Comparison of ENCODE assay signal across 14 cellular contexts in the genomic region with DNA sequence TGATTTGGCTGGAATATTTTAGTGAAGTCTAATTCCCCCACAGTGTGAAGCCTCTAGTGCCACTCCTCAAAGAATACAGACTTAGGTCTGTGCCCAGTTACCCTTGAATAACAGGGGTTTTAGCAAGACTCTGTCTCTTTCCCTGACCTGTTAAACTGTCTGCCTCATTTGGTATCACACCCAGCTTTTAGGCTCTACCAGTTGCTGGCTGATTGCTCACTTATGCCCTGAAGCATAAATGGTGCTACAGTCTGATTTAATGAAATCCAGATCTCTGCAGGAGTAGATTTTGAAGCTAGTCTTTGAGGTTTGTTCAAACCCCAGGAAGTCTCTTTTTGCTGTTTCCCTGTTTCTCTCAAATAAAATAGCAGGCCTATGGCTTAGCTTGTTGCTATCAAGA. TPM values are rescaled to one million over a fixed set of nuclear protein-coding genes. Genes with fewer than 3 reads are reported as not detected.
A peak's percentile ranks its signal among the peaks of the same experiment; 100 is the strongest.
DNase-seq lines count a peak whose midpoint lies in the region; ATAC-seq and TF ChIP-seq lines count a peak whose summit lies in the region.
"Had no signal": no experiment of that assay in that cellular context is flagged by ENCODE, and none has a peak within 500 bp of the region (broad histone marks: within the 10 kb centered on the region; RNA-seq: fewer than 3 reads in every experiment).

No MANE protein-coding gene starts in this region.

- H3K4me3 ChIP-seq in AG09309 (ENCODE audit: control insufficient read depth, low read depth, low read length) = no peak overlapping the region
- H3K4me3 ChIP-seq in HUES6 (ENCODE audit: low read depth, low read length) = no peak overlapping the region
- H3K4me3 ChIP-seq in endodermal cell (ENCODE audit: low read length) = peak overlapping the region; percentile 62
- H3K4me3 ChIP-seq in mesendoderm (ENCODE audit: low read length) = no peak overlapping the region

- peak overlapping the region; percentile 69 for H3K9ac ChIP-seq in HUES6 (ENCODE audit: low read length)
- no peak overlapping the region for H3K9ac ChIP-seq in endodermal cell (ENCODE audit: extremely low read depth, low read length, poor library complexity, severe bottlenecking)
- H3K9ac ChIP-seq in mesendoderm (ENCODE audit: low read length) = no peak overlapping the region

- H3K56ac ChIP-seq in mesendoderm (ENCODE audit: low read length) = peak overlapping the region; percentile 11

- H3K27ac Mint-ChIP-seq in endodermal cell = peak overlapping the region; percentile 38

- H3K9me3 Mint-ChIP-seq in endodermal cell = peaks cover 67% of the 10 kb centered on the region

- H3K36me3 ChIP-seq in HUES6 (ENCODE audit: control insufficient read depth, insufficient read depth, low read length) = no peaks in the 10 kb centered on the region
- no peaks in the 10 kb centered on the region for H3K36me3 ChIP-seq in endodermal cell (ENCODE audit: control insufficient read depth, insufficient read depth, low read length)
- H3K36me3 ChIP-seq in mesendoderm (ENCODE audit: control insufficient read depth, insufficient read depth, low read length) = no peaks in the 10 kb centered on the region

- no peak overlapping the region for H4K8ac ChIP-seq in mesendoderm (ENCODE audit: low read depth, low read length)

- H4K5ac ChIP-seq in mesendoderm (ENCODE audit: low read length) = no peak overlapping the region

- H3K4me3 Mint-ChIP-seq in endodermal cell = no peak overlapping the region
- H3K4me3 Mint-ChIP-seq: CD8-positive, alpha-beta memory T cell had no signal

- TF ChIP-seq CTCF in AG09309 (IDR thresholded peaks at IDR 0.05; ENCODE audit: control insufficient read depth, insufficient read depth, low read depth, low read length, missing control alignments) (no peak), endodermal cell (conservative IDR thresholded peaks at IDR 0.05) (no peak)

- H3K36me3 Mint-ChIP-seq in endodermal cell (ENCODE audit: low read depth) = peaks cover 5% of the 10 kb centered on the region

- H2AK5ac ChIP-seq in mesendoderm (ENCODE audit: low read length) = no peak overlapping the region

- no peak overlapping the region for H2BK120ac ChIP-seq in mesendoderm (ENCODE audit: low read depth, low read length)

- no peaks in the 10 kb centered on the region for H3K27me3 Mint-ChIP-seq in endodermal cell (ENCODE audit: insufficient read depth)

- no peak overlapping the region for H2BK5ac ChIP-seq in mesendoderm (ENCODE audit: low read length)

- no peak overlapping the region for H3K4ac ChIP-seq in mesendoderm (ENCODE audit: low read depth, low read length)

- peak overlapping the region; percentile 89; the same call in 1 of the 2 replicates for H3K27ac ChIP-seq in HUES6 (ENCODE audit: low read depth, low read length)
- no peak overlapping the region for H3K27ac ChIP-seq in endodermal cell (ENCODE audit: low read depth, low read length)
- H3K27ac ChIP-seq in mesendoderm (ENCODE audit: low read depth, low read length) = peak overlapping the region; percentile 33

- DNase-seq in AG09309 (ENCODE audit: low read depth) (peak; percentile 5), endodermal cell (no peak), mesendoderm (peak; percentile 8), erythroblast (lab: John Stamatoyannopoulos, UW) (no peak), NCI-H1092 treated with DMSO at 0.1 percent for 48 hours (lab: John Stamatoyannopoulos, UW) (no peak)
- DNase-seq: CD8-positive, alpha-beta memory T cell; Kasumi-1; NCI-H1417 treated with DMSO at 0.1 percent for 48 hours; NCI-H2029 treated with DMSO at 0.1 percent for 48 hours; NCI-H510A treated with DMSO at 0.1 percent for 48 hours; SHP77 treated with DMSO at 0.1 percent for 48 hours had no signal

- H3K79me2 ChIP-seq in mesendoderm (ENCODE audit: control insufficient read depth, insufficient read depth, low read length) = no peaks in the 10 kb centered on the region

- peaks cover 19% of the 10 kb centered on the region; the same call in 1 of the 2 replicates for H3K4me1 ChIP-seq in HUES6 (ENCODE audit: control insufficient read depth, insufficient read depth, low read length)
- no peaks in the 10 kb centered on the region for H3K4me1 ChIP-seq in endodermal cell (ENCODE audit: control insufficient read depth, insufficient read depth, low read length)
- H3K4me1 ChIP-seq in mesendoderm (ENCODE audit: control insufficient read depth, low read depth, low read length) = peaks cover 4% of the 10 kb centered on the region

- H3K4me1 Mint-ChIP-seq in endodermal cell = peaks cover 24% of the 10 kb centered on the region
- H3K4me1 Mint-ChIP-seq: CD8-positive, alpha-beta memory T cell had no signal

- H3K27me3 ChIP-seq in HUES6 (ENCODE audit: control insufficient read depth, insufficient read depth, low read length) = no peaks in the 10 kb centered on the region
- no peaks in the 10 kb centered on the region for H3K27me3 ChIP-seq in endodermal cell (ENCODE audit: control insufficient read depth, insufficient read depth, low read length, poor library complexity, severe bottlenecking)
- no peaks in the 10 kb centered on the region for H3K27me3 ChIP-seq in mesendoderm (ENCODE audit: insufficient read depth, low read length, poor library complexity)

- H2BK15ac ChIP-seq in mesendoderm (replicated peaks; ENCODE audit: low read depth) = no peak overlapping the region

- H3K9me3 ChIP-seq in HUES6 (ENCODE audit: control insufficient read depth, insufficient read depth, low read depth, low read length) (peaks cover 40% of the 10 kb centered on the region), endodermal cell (ENCODE audit: control insufficient read depth, low read length) (peaks cover 44% of the 10 kb centered on the region)

- TF ChIP-seq POLR2A in erythroblast (IDR thresholded peaks at IDR 0.05; ENCODE audit: low read length) = no peak

- no peak overlapping the region for H3K18ac ChIP-seq in mesendoderm (ENCODE audit: low read length)

- H3K23ac ChIP-seq in mesendoderm (ENCODE audit: low read length) = no peak overlapping the region

- no peak for ATAC-seq in GM19035 (IDR thresholded peaks at IDR 0.05; ENCODE audit: unreplicated experiment)
- ATAC-seq in GM18870 (IDR thresholded peaks at IDR 0.05; ENCODE audit: unreplicated experiment) = no peak

- no peak overlapping the region for H3K4me2 ChIP-seq in mesendoderm (ENCODE audit: low read length)

- no peaks in the 10 kb centered on the region for H3K79me1 ChIP-seq in mesendoderm (ENCODE audit: low read length)

RNA-seq across cellular contexts. Expression of gene LIPT2, which starts 45.2 kb away (rescaled TPM):
- total RNA-seq in endodermal cell = 1 to 10 TPM; 6.7 to 9.4 TPM
- 5.6 TPM for polyA plus RNA-seq in endodermal cell (2013, experiment 1 of 2)
- 4.8 TPM for polyA plus RNA-seq in endodermal cell (2013, experiment 2 of 2)
- polyA plus RNA-seq in mesendoderm (2013, experiment 1 of 2) = 8.3 TPM
- polyA plus RNA-seq in mesendoderm (2013, experiment 2 of 2) = 9.1 TPM

RNA-seq across cellular contexts. Expression of gene POLD3, which starts 53.7 kb away (rescaled TPM):
- 10 to 100 TPM; 38.5 to 52.2 TPM for total RNA-seq in endodermal cell
- 37.7 TPM for polyA plus RNA-seq in endodermal cell (2013, experiment 1 of 2)
- polyA plus RNA-seq in endodermal cell (2013, experiment 2 of 2) = 31.8 TPM
- 25.4 TPM for polyA plus RNA-seq in mesendoderm (2013, experiment 1 of 2)
- polyA plus RNA-seq in mesendoderm (2013, experiment 2 of 2) = 24.6 TPM

Comparison
In these comparisons a context has a peak if more than half of its experiments do, and no peak if none do; other contexts are left out.
1. DNase-seq: peak in AG09309 (single experiment) and mesendoderm (single experiment); none in endodermal cell (single experiment), erythroblast (0 of 2) and NCI-H1092 treated with DMSO at 0.1 percent for 48 hours (single experiment).